ENCODE assay signal across 1 cellular context in genomic region chr15:90744759-90745402, GRCh38.
A peak's percentile ranks its signal among the peaks of the same experiment; 100 is the strongest.
TF ChIP-seq lines count a peak whose summit lies in the region.

No MANE protein-coding gene starts in this region.

TF ChIP-seq in K562, 482 proteins besides CTCF, POLR2A, EP300 and RAD21 (continued from another document):
- TF ChIP-seq HINFP (tag; conservative IDR thresholded peaks at IDR 0.05; ENCODE audit: low read depth) (no peak), JUND (IDR thresholded peaks at IDR 0.05; ENCODE audit: borderline replicate concordance, low read depth, low read length) (0 out of 2 replicates have a peak, but pooled peaks have one; percentile 8), JUND (tag; IDR thresholded peaks at IDR 0.05; ENCODE audit: borderline replicate concordance, low read depth, low read length) (no peak), EGR1 (conservative IDR thresholded peaks at IDR 0.05) (peak; percentile 35; the same call in 1 of the 2 replicates), ZMIZ1 (IDR thresholded peaks at IDR 0.05; ENCODE audit: low read depth in 2 of 2, low read length in 2 of 2) (no peak), ADNP (tag; IDR thresholded peaks at IDR 0.05) (no peak), ZNF217 (CRISPR knock-in tag; IDR thresholded peaks at IDR 0.05) (no peak), EWSR1 (IDR thresholded peaks at IDR 0.05; ENCODE audit: borderline replicate concordance, low read depth, partially characterized antibody) (no peak), YY1 (IDR thresholded peaks at IDR 0.05; ENCODE audit: borderline replicate concordance in 1 of 3, control insufficient read depth in 1 of 3, extremely low read depth in 1 of 3, insufficient read depth in 3 of 3, insufficient read length in 1 of 3, insufficient replicate concordance in 2 of 3, low read depth in 1 of 3, low read length in 2 of 3) (no peak)
TF ChIP-seq in K562: peak in this region for 2.
